In genomic region chr7:148987010-148987750, GRCh38 we compare ENCODE assay signal across 8 cellular contexts. TPM values are rescaled to one million over a fixed set of nuclear protein-coding genes. Genes with fewer than 3 reads are reported as not detected.
DNase-seq lines count a peak whose midpoint lies in the region; ATAC-seq and TF ChIP-seq lines count a peak whose summit lies in the region.

No MANE protein-coding gene starts in this region.

- CTCF ChIA-PET in WTC11 (lab: Charles Lee): interaction anchor here (1.4 to 2.2 kb wide), 4 partner anchors 18 to 84 kb away, joined by 4 to 11 read pairs (median 10); no protein-coding TSS in a partner anchor

- POLR2A ChIA-PET in WTC11 (lab: Charles Lee): interaction anchor here (0.7 to 1.6 kb wide), 2 partner anchors 11 to 289 kb away, joined by 3 to 6 read pairs; partner anchors contain the start of gene CUL1

- peak overlapping the region; percentile 99 for H3K27ac Mint-ChIP-seq in WTC11

- H3K4me1 Mint-ChIP-seq in WTC11: peaks cover 39% of the 10 kb centered on the region

- DNase-seq in AG08395 (ENCODE audit: low spot score) (peak; percentile 92), NCI-H2227 (lab: John Stamatoyannopoulos, UW; ENCODE audit: unreplicated experiment) (peak; percentile 92), WTC11 (ENCODE audit: low spot score) (peak; percentile 84), caudate nucleus (lab: John Stamatoyannopoulos, UW) (peak in 60 of 61 donors; percentile 21 to 94 (median 68)), iris pigment epithelial cell (ENCODE audit: low read depth) (peak; percentile 87)
- DNase-seq in stimulated activated CD4-positive, alpha-beta T cell treated with anti-CD3 and anti-CD28 coated beads, Interleukin-12 subunit alpha, Interleukin-12 subunit beta, amount 100 ng/mL, for 4 hours: peak; percentile 64

- H3K27ac ChIP-seq in caudate nucleus (ENCODE audit: low read depth, low read length): peak overlapping the region; percentile 67

- TF ChIP-seq CTCF in WTC11 (IDR thresholded peaks at IDR 0.05): no peak

- peaks cover 2% of the 10 kb centered on the region for H3K36me3 Mint-ChIP-seq in WTC11

- peak overlapping the region; percentile 96 for H3K4me3 Mint-ChIP-seq in WTC11

- H3K9me3 Mint-ChIP-seq in WTC11: peaks cover 12% of the 10 kb centered on the region

- H3K27me3 Mint-ChIP-seq in WTC11 (ENCODE audit: low read depth): peaks cover 11% of the 10 kb centered on the region

- ATAC-seq in GM18909 (IDR thresholded peaks at IDR 0.05; ENCODE audit: poor library complexity, unreplicated experiment) (peak; percentile 94), HG03159 (IDR thresholded peaks at IDR 0.05; ENCODE audit: unreplicated experiment) (peak; percentile 85), WTC11 (peak; percentile 94)

TF ChIP-seq in WTC11, 78 proteins besides CTCF, POLR2A, EP300 and RAD21 (continues in another document):
- TF ChIP-seq CREB1 (CRISPR knock-in tag; IDR thresholded peaks at IDR 0.05): no peak
- TF ChIP-seq, protein P1, sequence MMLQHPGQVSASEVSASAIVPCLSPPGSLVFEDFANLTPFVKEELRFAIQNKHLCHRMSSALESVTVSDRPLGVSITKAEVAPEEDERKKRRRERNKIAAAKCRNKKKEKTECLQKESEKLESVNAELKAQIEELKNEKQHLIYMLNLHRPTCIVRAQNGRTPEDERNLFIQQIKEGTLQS (CRISPR knock-in tag; conservative IDR thresholded peaks at IDR 0.05): no peak
- TF ChIP-seq, protein P2, sequence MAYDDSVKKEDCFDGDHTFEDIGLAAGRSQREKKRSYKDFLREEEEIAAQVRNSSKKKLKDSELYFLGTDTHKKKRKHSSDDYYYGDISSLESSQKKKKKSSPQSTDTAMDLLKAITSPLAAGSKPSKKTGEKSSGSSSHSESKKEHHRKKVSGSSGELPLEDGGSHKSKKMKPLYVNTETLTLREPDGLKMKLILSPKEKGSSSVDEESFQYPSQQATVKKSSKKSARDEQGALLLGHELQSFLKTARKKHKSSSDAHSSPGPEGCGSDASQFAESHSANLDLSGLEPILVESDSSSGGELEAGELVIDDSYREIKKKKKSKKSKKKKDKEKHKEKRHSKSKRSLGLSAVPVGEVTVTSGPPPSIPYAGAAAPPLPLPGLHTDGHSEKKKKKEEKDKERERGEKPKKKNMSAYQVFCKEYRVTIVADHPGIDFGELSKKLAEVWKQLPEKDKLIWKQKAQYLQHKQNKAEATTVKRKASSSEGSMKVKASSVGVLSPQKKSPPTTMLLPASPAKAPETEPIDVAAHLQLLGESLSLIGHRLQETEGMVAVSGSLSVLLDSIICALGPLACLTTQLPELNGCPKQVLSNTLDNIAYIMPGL (CRISPR knock-in tag; IDR thresholded peaks at IDR 0.05): peak; percentile 31; the same call in 1 of the 2 replicates
- no peak for TF ChIP-seq AR (CRISPR knock-in tag; IDR thresholded peaks at IDR 0.05)
- no peak for TF ChIP-seq ZNF512 (CRISPR knock-in tag; IDR thresholded peaks at IDR 0.05; ENCODE audit: borderline replicate concordance)
- no peak for TF ChIP-seq STAT6 (CRISPR knock-in tag; conservative IDR thresholded peaks at IDR 0.05; ENCODE audit: low read depth)
- TF ChIP-seq, protein P3, sequence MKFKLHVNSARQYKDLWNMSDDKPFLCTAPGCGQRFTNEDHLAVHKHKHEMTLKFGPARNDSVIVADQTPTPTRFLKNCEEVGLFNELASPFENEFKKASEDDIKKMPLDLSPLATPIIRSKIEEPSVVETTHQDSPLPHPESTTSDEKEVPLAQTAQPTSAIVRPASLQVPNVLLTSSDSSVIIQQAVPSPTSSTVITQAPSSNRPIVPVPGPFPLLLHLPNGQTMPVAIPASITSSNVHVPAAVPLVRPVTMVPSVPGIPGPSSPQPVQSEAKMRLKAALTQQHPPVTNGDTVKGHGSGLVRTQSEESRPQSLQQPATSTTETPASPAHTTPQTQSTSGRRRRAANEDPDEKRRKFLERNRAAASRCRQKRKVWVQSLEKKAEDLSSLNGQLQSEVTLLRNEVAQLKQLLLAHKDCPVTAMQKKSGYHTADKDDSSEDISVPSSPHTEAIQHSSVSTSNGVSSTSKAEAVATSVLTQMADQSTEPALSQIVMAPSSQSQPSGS (CRISPR knock-in tag; IDR thresholded peaks at IDR 0.05; ENCODE audit: borderline replicate concordance, low read depth): no peak
- no peak for TF ChIP-seq RELA (CRISPR knock-in tag; IDR thresholded peaks at IDR 0.05; ENCODE audit: borderline replicate concordance)
- no peak for TF ChIP-seq MYBL2 (CRISPR knock-in tag; IDR thresholded peaks at IDR 0.05)
- TF ChIP-seq NR2C2 (CRISPR knock-in tag; IDR thresholded peaks at IDR 0.05): no peak
- TF ChIP-seq IRF2 (CRISPR knock-in tag; IDR thresholded peaks at IDR 0.05; ENCODE audit: borderline replicate concordance, low read depth): no peak
- no peak for TF ChIP-seq ZNF317 (CRISPR knock-in tag; IDR thresholded peaks at IDR 0.05; ENCODE audit: borderline replicate concordance, low read depth)
- TF ChIP-seq ZNF121 (CRISPR knock-in tag; IDR thresholded peaks at IDR 0.05): peak; percentile 78
- TF ChIP-seq, protein P4, sequence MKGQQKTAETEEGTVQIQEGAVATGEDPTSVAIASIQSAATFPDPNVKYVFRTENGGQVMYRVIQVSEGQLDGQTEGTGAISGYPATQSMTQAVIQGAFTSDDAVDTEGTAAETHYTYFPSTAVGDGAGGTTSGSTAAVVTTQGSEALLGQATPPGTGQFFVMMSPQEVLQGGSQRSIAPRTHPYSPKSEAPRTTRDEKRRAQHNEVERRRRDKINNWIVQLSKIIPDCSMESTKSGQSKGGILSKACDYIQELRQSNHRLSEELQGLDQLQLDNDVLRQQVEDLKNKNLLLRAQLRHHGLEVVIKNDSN (CRISPR knock-in tag; IDR thresholded peaks at IDR 0.05): no peak
- no peak for TF ChIP-seq MXD4 (CRISPR knock-in tag; IDR thresholded peaks at IDR 0.05; ENCODE audit: borderline replicate concordance)
- TF ChIP-seq HMGA2 (CRISPR knock-in tag; IDR thresholded peaks at IDR 0.05): no peak
- no peak for TF ChIP-seq ESRRA (CRISPR knock-in tag; IDR thresholded peaks at IDR 0.05; ENCODE audit: borderline replicate concordance)
- 0 out of 2 replicates have a peak, but pooled peaks have one; percentile 9 for TF ChIP-seq GTF2I (CRISPR knock-in tag; conservative IDR thresholded peaks at IDR 0.05)
- no peak for TF ChIP-seq FOXP1 (CRISPR knock-in tag; IDR thresholded peaks at IDR 0.05; ENCODE audit: borderline replicate concordance)
- no peak for TF ChIP-seq TP53 (CRISPR knock-in tag; IDR thresholded peaks at IDR 0.05)
- no peak for TF ChIP-seq OVOL2 (CRISPR knock-in tag; IDR thresholded peaks at IDR 0.05; ENCODE audit: borderline replicate concordance)

RNA-seq across cellular contexts. Expression of gene PDIA4, which starts 41.1 kb away (rescaled TPM):
- 286 to 341 TPM (median 289 TPM) in 3 replicates for total RNA-seq in WTC11 (2021)

Comparison
In these comparisons a context has a peak if more than half of its experiments do, and no peak if none do; other contexts are left out.
1. Peak in every context shown above with its lines: DNase-seq, ATAC-seq and H3K27ac ChIP-seq.